Comparison of ENCODE assay signal across 17 cellular contexts in the genomic region with DNA sequence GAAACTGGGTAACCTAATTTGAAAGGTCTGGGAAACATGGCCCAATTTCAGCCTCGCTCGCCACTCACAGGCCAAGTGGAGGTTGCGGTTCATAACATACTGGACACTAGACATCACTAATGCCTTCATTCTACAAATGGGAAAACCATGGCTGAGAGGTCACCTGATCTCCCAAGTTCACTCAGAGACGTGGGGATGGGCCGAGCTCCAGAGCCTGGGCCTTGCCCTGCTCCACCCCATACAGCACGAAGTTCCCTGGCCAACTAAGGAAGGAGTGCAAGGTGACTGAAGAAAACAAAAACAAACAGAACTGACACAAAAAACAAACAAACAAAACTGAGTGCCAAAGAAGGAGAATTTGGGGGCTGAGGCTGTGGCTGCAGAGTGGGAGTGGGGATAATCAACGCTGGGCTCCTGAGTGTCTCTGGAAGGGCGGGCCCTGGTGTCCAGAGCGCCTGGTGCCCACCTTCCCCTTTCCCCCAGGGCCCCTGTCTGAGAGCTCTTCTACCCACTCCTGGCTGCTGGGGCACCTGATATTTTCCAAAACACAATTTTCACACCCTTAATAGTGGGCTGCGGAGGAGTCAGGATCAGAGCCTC. TPM values are rescaled to one million over a fixed set of nuclear protein-coding genes. Genes with fewer than 3 reads are reported as not detected.
DNase-seq lines count a peak whose midpoint lies in the region; ATAC-seq, FAIRE-seq and TF ChIP-seq lines count a peak whose summit lies in the region.
"Had no signal": no experiment of that assay in that cellular context is flagged by ENCODE, and none has a peak within 500 bp of the region (broad histone marks: within the 10 kb centered on the region; RNA-seq: fewer than 3 reads in every experiment).

No MANE protein-coding gene starts in this region.

- no peak overlapping the region for H3K4me3 Mint-ChIP-seq in activated CD4-positive, alpha-beta T cell treated with anti-CD3 and anti-CD28 coated beads, Interleukin-2, amount 10 ng/mL, durations not matched to agents 7 days and 5 days
- no peak overlapping the region for H3K4me3 Mint-ChIP-seq in mesothelial cell of epicardium
- H3K4me3 Mint-ChIP-seq: activated T-helper 17 cell treated with anti-CD3 and anti-CD28 coated beads, Interleukin-2, amount 50 U/mL, for 72 hours; HFFc6 had no signal

- H3K27ac Mint-ChIP-seq in activated CD4-positive, alpha-beta T cell treated with anti-CD3 and anti-CD28 coated beads, Interleukin-2, amount 10 ng/mL, durations not matched to agents 7 days and 5 days, result peak overlapping the region; percentile 54
- H3K27ac Mint-ChIP-seq in mesothelial cell of epicardium, result peak overlapping the region; percentile 50
- H3K27ac Mint-ChIP-seq: activated T-helper 17 cell treated with anti-CD3 and anti-CD28 coated beads, Interleukin-2, amount 50 U/mL, for 72 hours; HFFc6 had no signal

- H3K4me3 ChIP-seq in body of pancreas, result no peak overlapping the region
- no peak overlapping the region for H3K4me3 ChIP-seq in small intestine (ENCODE audit: low read depth in 1 of 2, low read length in 2 of 2)
- H3K4me3 ChIP-seq: A549, thyroid gland had no signal

- TF ChIP-seq CTCF in body of pancreas (IDR thresholded peaks at IDR 0.05) (no peak), mesothelial cell of epicardium (IDR thresholded peaks at IDR 0.05; ENCODE audit: unreplicated experiment) (no peak)

- H3K36me3 ChIP-seq in body of pancreas (replicated peaks in 1 of 2; ENCODE audit: insufficient read depth in 1 of 2, low read depth in 2 of 2) (no peaks in the 10 kb centered on the region), small intestine (ENCODE audit: control insufficient read depth in 2 of 2, insufficient read depth in 2 of 2, low read length in 2 of 2) (no peaks in the 10 kb centered on the region)
- H3K36me3 ChIP-seq: thyroid gland had no signal

- no peaks in the 10 kb centered on the region for H3K27me3 Mint-ChIP-seq in activated CD4-positive, alpha-beta T cell treated with anti-CD3 and anti-CD28 coated beads, Interleukin-2, amount 10 ng/mL, durations not matched to agents 7 days and 5 days
- no peaks in the 10 kb centered on the region for H3K27me3 Mint-ChIP-seq in mesothelial cell of epicardium (ENCODE audit: low read depth)
- H3K27me3 Mint-ChIP-seq: activated T-helper 17 cell treated with anti-CD3 and anti-CD28 coated beads, Interleukin-2, amount 50 U/mL, for 72 hours had no signal

- ATAC-seq in body of pancreas (no peak), HG02973 (IDR thresholded peaks at IDR 0.05; ENCODE audit: unreplicated experiment) (no peak)
- ATAC-seq: A549, left lobe of liver had no signal

- H3K4me1 Mint-ChIP-seq in activated CD4-positive, alpha-beta T cell treated with anti-CD3 and anti-CD28 coated beads, Interleukin-2, amount 10 ng/mL, durations not matched to agents 7 days and 5 days, result peaks cover 37% of the 10 kb centered on the region
- H3K4me1 Mint-ChIP-seq in mesothelial cell of epicardium, result peaks cover 41% of the 10 kb centered on the region
- H3K4me1 Mint-ChIP-seq: activated T-helper 17 cell treated with anti-CD3 and anti-CD28 coated beads, Interleukin-2, amount 50 U/mL, for 72 hours had no signal

- H3K4me1 ChIP-seq in body of pancreas (peaks cover 34% of the 10 kb centered on the region), small intestine (ENCODE audit: control insufficient read depth in 2 of 2, insufficient read depth in 1 of 2, low read depth in 1 of 2, low read length in 1 of 2) (peaks cover 2 to 3% of the 10 kb centered on the region in 2 donors)
- H3K4me1 ChIP-seq: A549 had no signal

- no peak for FAIRE-seq in small intestine (lab: Jason Lieb, UNC)
- FAIRE-seq: A549, HTR-8/SVneo had no signal

- H3K36me3 Mint-ChIP-seq in activated CD4-positive, alpha-beta T cell treated with anti-CD3 and anti-CD28 coated beads, Interleukin-2, amount 10 ng/mL, durations not matched to agents 7 days and 5 days (ENCODE audit: low read depth), result no peaks in the 10 kb centered on the region
- no peaks in the 10 kb centered on the region for H3K36me3 Mint-ChIP-seq in mesothelial cell of epicardium

- intact Hi-C loops in body of pancreas (cut with DNase I), result no loop called here

- TF ChIP-seq POLR2A in body of pancreas (IDR thresholded peaks at IDR 0.05), result no peak

- POLR2A ChIA-PET in activated CD4-positive, alpha-beta T cell treated with anti-CD3 and anti-CD28 coated beads, Interleukin-2, amount 10 ng/mL, durations not matched to agents 7 days and 5 days (lab: Charles Lee), result no interaction called here

- no peaks in the 10 kb centered on the region for H3K27me3 ChIP-seq in body of pancreas
- H3K27me3 ChIP-seq in small intestine (ENCODE audit: control insufficient read depth in 2 of 2, insufficient read depth in 2 of 2, low read length in 2 of 2), result no peaks in the 10 kb centered on the region
- H3K27me3 ChIP-seq: thyroid gland had no signal

- WGBS in body of pancreas, 2 donors, result 77 to 82% methylated on average over 9 to 10 of the region's 10 CpGs
- WGBS in small intestine, 3 donors, result 58 to 79% (median 62%) methylated on average over 10 of the region's 10 CpGs

- DNase-seq in activated CD4-positive, alpha-beta T cell treated with anti-CD3 and anti-CD28 coated beads, Interleukin-2, amount 10 ng/mL, durations not matched to agents 7 days and 5 days, result no peak
- DNase-seq in activated CD4-positive, alpha-beta T cell treated with anti-CD3 and anti-CD28 coated beads for 4 hours, result no peak
- no peak for DNase-seq in body of pancreas
- DNase-seq in mesothelial cell of epicardium (ENCODE audit: low spot score in 2 of 2, unreplicated experiment in 2 of 2), result no peak
- peak; percentile 61 for DNase-seq in small intestine
- no peak for DNase-seq in stimulated activated CD4-positive, alpha-beta T cell treated with anti-CD3 and anti-CD28 coated beads, Interleukin-2, amount 100 ng/mL, for 48 hours
- DNase-seq in NCI-H446 (lab: John Stamatoyannopoulos, UW), result no peak
- DNase-seq: HFFc6, NCI-H1048, occipital lobe, thyroid gland had no signal

- no peaks in the 10 kb centered on the region for H3K9me3 Mint-ChIP-seq in activated CD4-positive, alpha-beta T cell treated with anti-CD3 and anti-CD28 coated beads, Interleukin-2, amount 10 ng/mL, durations not matched to agents 7 days and 5 days
- no peaks in the 10 kb centered on the region for H3K9me3 Mint-ChIP-seq in mesothelial cell of epicardium
- H3K9me3 Mint-ChIP-seq: activated T-helper 17 cell treated with anti-CD3 and anti-CD28 coated beads, Interleukin-2, amount 50 U/mL, for 72 hours had no signal

- peak overlapping the region in 3 of 4 donors; percentile 23 to 56 (median 45) for H3K27ac ChIP-seq in body of pancreas
- peak overlapping the region in 1 of 2 donors; percentile 53 for H3K27ac ChIP-seq in small intestine (ENCODE audit: low read depth in 1 of 2, low read length in 1 of 2)
- H3K27ac ChIP-seq: A549 had no signal

- H3K9me3 ChIP-seq in body of pancreas (no peaks in the 10 kb centered on the region), small intestine (ENCODE audit: control insufficient read depth, low read depth) (no peaks in the 10 kb centered on the region)
- H3K9me3 ChIP-seq: A549, thyroid gland had no signal

- CTCF ChIA-PET in activated CD4-positive, alpha-beta T cell treated with anti-CD3 and anti-CD28 coated beads, Interleukin-2, amount 10 ng/mL, durations not matched to agents 7 days and 5 days (lab: Charles Lee), result interaction anchor here (0.9 to 4.9 kb wide), 3 partner anchors 8 to 94 kb away, joined by 3 to 26 read pairs (median 4); no protein-coding TSS in a partner anchor

RNA-seq across cellular contexts. Expression of gene ADA2, which starts 46.5 kb away (rescaled TPM):
- 100 to 1,000 TPM; 118 to 137 TPM for total RNA-seq in activated CD4-positive, alpha-beta T cell treated with anti-CD3 and anti-CD28 coated beads, Interleukin-2, amount 10 ng/mL, durations not matched to agents 7 days and 5 days
- total RNA-seq in body of pancreas (1 to 10 TPM; 2.3 to 3.4 TPM), mesothelial cell of epicardium (43.1 to 45.6 TPM (median 44.9 TPM) in 3 replicates)
- 10 to 100 TPM in 1 of 3 donors, 1 to 10 TPM in 2; 2.7 to 20.5 (median 7.6) TPM for polyA plus RNA-seq in small intestine
- total RNA-seq: Calu3 had no signal

Comparison
In these comparisons a context has a peak if more than half of its experiments do, and no peak if none do; other contexts are left out.
1. RNA of gene ADA2, which starts 46.5 kb away (total RNA-seq): 118 to 137 TPM in activated CD4-positive, alpha-beta T cell treated with anti-CD3 and anti-CD28 coated beads, Interleukin-2, amount 10 ng/mL, durations not matched to agents 7 days and 5 days and 43.1 to 45.6 TPM in mesothelial cell of epicardium; 2.3 to 3.4 TPM in body of pancreas; every median in the first group is over 10 times any median in the second.